ENCODE assay signal across 25 cellular contexts in the genomic region with DNA sequence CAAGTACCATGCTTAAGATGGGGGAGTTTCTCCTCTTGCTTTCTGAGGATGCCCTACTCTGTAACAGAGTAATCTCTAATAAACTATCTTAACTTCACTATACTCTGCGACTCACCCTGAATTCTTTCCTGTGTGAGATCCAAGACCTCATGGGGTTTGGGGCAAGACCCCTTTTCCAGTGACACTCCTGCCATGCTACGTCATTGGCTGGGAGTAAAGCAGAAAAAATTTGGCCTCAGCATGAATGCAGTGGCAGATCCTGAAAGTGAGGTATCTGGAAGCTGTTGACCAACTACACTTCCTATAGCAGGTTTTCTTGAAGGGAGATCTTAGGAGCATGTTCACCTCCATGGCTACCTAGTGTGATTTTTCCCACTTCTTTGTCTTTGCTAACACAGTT.
DNase-seq lines count a peak whose midpoint lies in the region; ATAC-seq and TF ChIP-seq lines count a peak whose summit lies in the region.
"Had no signal": no experiment of that assay in that cellular context is flagged by ENCODE, and none has a peak within 500 bp of the region (broad histone marks: within the 10 kb centered on the region; RNA-seq: fewer than 3 reads in every experiment).

No MANE protein-coding gene starts in this region.

- H3K9me3 ChIP-seq in iPS-20b (ENCODE audit: insufficient read depth, low read depth, low read length) = peaks cover 21% of the 10 kb centered on the region; the same call in 1 of the 2 replicates
- H3K9me3 ChIP-seq in skeletal muscle satellite cell (replicated peaks; ENCODE audit: low read length) = peaks cover 13% of the 10 kb centered on the region
- H3K9me3 ChIP-seq: thyroid gland had no signal

- DNase-seq in HFFc6 (no peak), astrocyte of the hippocampus (ENCODE audit: low read depth, low spot score) (peak; percentile 32), caudate nucleus (lab: John Stamatoyannopoulos, UW) (no peak), anterior cingulate cortex (lab: John Stamatoyannopoulos, UW) (no peak)
- DNase-seq: activated CD4-positive, alpha-beta T cell treated with anti-CD3 and anti-CD28 coated beads, Interleukin-2, amount 50 U/mL, for 48 hours; activated naive CD4-positive, alpha-beta T cell treated with anti-CD3 and anti-CD28 coated beads, Interleukin-2, amount 10 ng/mL, durations not matched to agents 7 days and 5 days; Calu3; esophagus squamous epithelium; GDM1; mammary epithelial cell; NCI-H1694; NCI-H446; nephron progenitor cell; NK-92 treated with Interleukin-12 subunit alpha and Interleukin-12 subunit beta, amount 100 ng/mL, for 24 hours; stimulated activated CD4-positive, alpha-beta T cell treated with anti-CD3 and anti-CD28 coated beads, Interleukin-15, amount 100 ng/mL, for 24 hours; T-cell; thyroid gland had no signal

- H3K36me3 Mint-ChIP-seq in HFFc6 (ENCODE audit: low read depth) = peaks cover 16% of the 10 kb centered on the region
- H3K36me3 Mint-ChIP-seq: activated naive CD4-positive, alpha-beta T cell treated with anti-CD3 and anti-CD28 coated beads, Interleukin-2, amount 10 ng/mL, durations not matched to agents 7 days and 5 days; IgD-negative memory B cell had no signal

- ATAC-seq in HG03039 (IDR thresholded peaks at IDR 0.05; ENCODE audit: unreplicated experiment) (no peak), HG02642 (IDR thresholded peaks at IDR 0.05; ENCODE audit: poor library complexity, unreplicated experiment) (no peak)
- ATAC-seq: GM12878; stimulated activated memory B cell treated with anti-CD40 and anti-IgM and Interleukin-4, amounts not matched to agents 10 μg/mL and 1 μg/mL and 100 μg/mL, for 72 hours; T-cell had no signal

- H3K4me2 ChIP-seq in skeletal muscle satellite cell (ENCODE audit: low read length) = peak overlapping the region; percentile 78

- peaks cover 29% of the 10 kb centered on the region for H3K4me1 Mint-ChIP-seq in HFFc6 (ENCODE audit: low read depth)
- H3K4me1 Mint-ChIP-seq: activated naive CD4-positive, alpha-beta T cell treated with anti-CD3 and anti-CD28 coated beads, Interleukin-2, amount 10 ng/mL, durations not matched to agents 7 days and 5 days; IgD-negative memory B cell; stimulated activated memory B cell treated with anti-CD40 and anti-IgM and Interleukin-4, amounts not matched to agents 10 μg/mL and 1 μg/mL and 100 μg/mL, for 72 hours; T-cell had no signal

- H3K27ac Mint-ChIP-seq in HFFc6 = peak overlapping the region; percentile 92
- H3K27ac Mint-ChIP-seq: activated naive CD4-positive, alpha-beta T cell treated with anti-CD3 and anti-CD28 coated beads, Interleukin-2, amount 10 ng/mL, durations not matched to agents 7 days and 5 days; IgD-negative memory B cell; nephron progenitor cell; stimulated activated memory B cell treated with anti-CD40 and anti-IgM and Interleukin-4, amounts not matched to agents 10 μg/mL and 1 μg/mL and 100 μg/mL, for 72 hours; T-cell had no signal

- peaks cover 25% of the 10 kb centered on the region for H3K9me3 Mint-ChIP-seq in HFFc6

- no peaks in the 10 kb centered on the region for H3K27me3 ChIP-seq in iPS-20b (ENCODE audit: insufficient read depth, low read length)
- H3K27me3 ChIP-seq in skeletal muscle satellite cell (ENCODE audit: control insufficient read depth, insufficient read depth, low read length) = peaks cover 9% of the 10 kb centered on the region
- H3K27me3 ChIP-seq: esophagus squamous epithelium, thyroid gland had no signal

- no peak overlapping the region; the same call in 1 of the 2 replicates for H3K4me3 Mint-ChIP-seq in HFFc6
- H3K4me3 Mint-ChIP-seq: activated naive CD4-positive, alpha-beta T cell treated with anti-CD3 and anti-CD28 coated beads, Interleukin-2, amount 10 ng/mL, durations not matched to agents 7 days and 5 days; IgD-negative memory B cell; nephron progenitor cell; stimulated activated memory B cell treated with anti-CD40 and anti-IgM and Interleukin-4, amounts not matched to agents 10 μg/mL and 1 μg/mL and 100 μg/mL, for 72 hours; T-cell had no signal

- H3K9ac ChIP-seq in iPS-20b (ENCODE audit: low read depth, low read length) = peak overlapping the region; percentile 82; the same call in 1 of the 2 replicates
- H3K9ac ChIP-seq in skeletal muscle satellite cell (ENCODE audit: low read depth, low read length) = peak overlapping the region; percentile 70

- no peak for TF ChIP-seq CTCF in HFFc6 (IDR thresholded peaks at IDR 0.05)

- H3K36me3 ChIP-seq in iPS-20b (ENCODE audit: insufficient read depth, low read depth, low read length) (peaks cover 6% of the 10 kb centered on the region; the same call in 1 of the 2 replicates), skeletal muscle satellite cell (ENCODE audit: insufficient read depth, low read length) (no peaks in the 10 kb centered on the region)
- H3K36me3 ChIP-seq: esophagus squamous epithelium, thyroid gland had no signal

- H3K27ac ChIP-seq in iPS-20b (ENCODE audit: low read length) = peak overlapping the region; percentile 79
- H3K27ac ChIP-seq in caudate nucleus (ENCODE audit: low read depth, low read length) = no peak overlapping the region
- H3K27ac ChIP-seq: VCaP had no signal

- no peaks in the 10 kb centered on the region; the same call in 1 of the 2 replicates for H3K27me3 Mint-ChIP-seq in HFFc6 (ENCODE audit: insufficient read depth)
- H3K27me3 Mint-ChIP-seq: stimulated activated memory B cell treated with anti-CD40 and anti-IgM and Interleukin-4, amounts not matched to agents 10 μg/mL and 1 μg/mL and 100 μg/mL, for 72 hours had no signal

- H3K4me3 ChIP-seq in iPS-20b (ENCODE audit: low read length) (peak overlapping the region; percentile 55; the same call in 1 of the 2 replicates), skeletal muscle satellite cell (ENCODE audit: low read length) (no peak overlapping the region)
- H3K4me3 ChIP-seq: esophagus squamous epithelium, GM12878, thyroid gland had no signal

- peaks cover 14% of the 10 kb centered on the region; the same call in 1 of the 2 replicates for H3K4me1 ChIP-seq in iPS-20b (ENCODE audit: insufficient read depth, low read length)
- H3K4me1 ChIP-seq in skeletal muscle satellite cell (ENCODE audit: control insufficient read depth, insufficient read depth, low read length) = peaks cover 22% of the 10 kb centered on the region
